21 cellular contexts compared by ENCODE assay signal in the genomic region with DNA sequence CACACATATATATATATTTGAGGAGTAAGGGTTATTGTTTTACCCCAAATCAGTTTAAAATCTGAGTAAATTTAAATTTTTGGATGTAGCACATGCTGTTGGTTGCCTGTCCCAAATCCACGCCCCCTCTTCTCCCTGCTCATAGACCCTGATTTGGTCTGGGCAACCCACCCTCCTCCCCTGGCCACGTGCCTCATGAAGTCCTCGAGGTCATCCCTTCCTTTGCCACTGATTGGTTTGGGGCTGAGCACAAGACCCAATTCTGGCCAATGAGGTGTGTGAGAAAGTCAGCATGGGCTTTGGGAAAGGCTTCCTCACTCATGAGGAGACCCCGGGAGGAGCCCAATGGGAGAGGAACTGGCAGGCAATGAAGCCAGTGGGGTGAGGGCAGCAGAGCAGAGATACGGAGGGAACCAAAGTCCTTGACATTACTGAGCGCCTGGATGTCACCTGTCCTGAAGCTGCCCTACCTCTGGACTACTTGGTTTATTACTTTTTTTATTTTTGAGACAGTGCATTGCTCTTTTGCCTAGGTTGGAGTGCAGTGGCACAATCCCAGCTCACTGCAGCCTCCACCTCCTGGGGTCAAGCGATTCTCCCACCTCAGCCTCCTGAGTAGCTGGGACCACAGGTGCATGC. TPM values are rescaled to one million over a fixed set of nuclear protein-coding genes. Genes with fewer than 3 reads are reported as not detected.
DNase-seq lines count a peak whose midpoint lies in the region; ATAC-seq, FAIRE-seq and TF ChIP-seq lines count a peak whose summit lies in the region.
"Had no signal": no experiment of that assay in that cellular context is flagged by ENCODE, and none has a peak within 500 bp of the region (broad histone marks: within the 10 kb centered on the region; RNA-seq: fewer than 3 reads in every experiment).

No MANE protein-coding gene starts in this region.

- H2BK120ac ChIP-seq in H1 (replicated peaks; ENCODE audit: low read depth, low read length): no peak overlapping the region

- FAIRE-seq in HepG2 (lab: Jason Lieb, UNC) (no peak), H1 (lab: Jason Lieb, UNC) (no peak)
- FAIRE-seq: A549, D721Med had no signal

- POLR2A ChIA-PET in HepG2 (lab: Yijun Ruan, JAX): no interaction called here
- POLR2A ChIA-PET in H1 (lab: Charles Lee; ENCODE audit: partially characterized antibody): no interaction called here

- no peak overlapping the region for H3K14ac ChIP-seq in H1 (ENCODE audit: insufficient read length)

- no peak overlapping the region for H3K56ac ChIP-seq in H1 (replicated peaks; ENCODE audit: insufficient read length, low read depth, low read length)

- peaks cover 8% of the 10 kb centered on the region for H3K79me1 ChIP-seq in H1 (ENCODE audit: low read depth, low read length)

- no peak overlapping the region for H3K18ac ChIP-seq in H1 (ENCODE audit: extremely low read depth, low read length)

- CTCF ChIA-PET in HepG2 (lab: Yijun Ruan, JAX; ENCODE audit: low intra/inter-chr PET ratio, low total read pairs) (no interaction called here), H1 (lab: Charles Lee; ENCODE audit: partially characterized antibody) (interaction anchor here (0.8 to 4.5 kb wide), 2 partner anchors 17 to 91 kb away, joined by 3 to 24 read pairs; no protein-coding TSS in a partner anchor)

- no peak overlapping the region for H2BK20ac ChIP-seq in H1 (ENCODE audit: low read length)

- WGBS in HepG2 (ENCODE audit: low lambda C conversion rate): 93% methylated on average over 7 of the region's 7 CpGs
- WGBS in right lobe of liver (ENCODE audit: insufficient coverage, low coverage, low lambda C conversion rate, missing lambda C conversion rate): 92% methylated on average over 6 of the region's 7 CpGs
- WGBS in H1 (ENCODE audit: extremely low coverage in 1 of 2, insufficient coverage in 1 of 2, insufficient read length in 1 of 2, insufficient replicate concordance in 2 of 2, low coverage in 1 of 2, low lambda C conversion rate in 2 of 2, missing lambda C conversion rate in 1 of 2), 2 experiments: 81% methylated on average over 7 of the region's 7 CpGs; no CpG with 5 or more reads in 1 of the 2 experiments

- H3K9me3 ChIP-seq in HepG2 (ENCODE audit: low read length) (no peaks in the 10 kb centered on the region), right lobe of liver (no peaks in the 10 kb centered on the region), H1 (ENCODE audit: insufficient read depth in 2 of 2, low read depth in 1 of 2, low read length in 1 of 2) (no peaks in the 10 kb centered on the region), vagina (no peaks in the 10 kb centered on the region), left ventricle myocardium inferior (replicated peaks) (no peaks in the 10 kb centered on the region)
- H3K9me3 ChIP-seq: A549; BE2C; BLaER1 treated with 17β-estradiol and CSF1 and Interleukin-3, amounts not matched to agents 10 nM and 100 nM had no signal

- TF ChIP-seq CTCF in HepG2 (CRISPR knock-in tag; IDR thresholded peaks at IDR 0.05) (no peak), right lobe of liver (IDR thresholded peaks at IDR 0.05) (no peak), H1 (IDR thresholded peaks at IDR 0.05; ENCODE audit: control extremely low read depth in 1 of 3, insufficient read depth in 1 of 3, low read depth in 1 of 3, low read length in 3 of 3) (no peak), vagina (IDR thresholded peaks at IDR 0.05) (no peak), left ventricle myocardium inferior (IDR thresholded peaks at IDR 0.05; ENCODE audit: borderline replicate concordance) (no peak)

- ATAC-seq in HepG2 (no peak), right lobe of liver (no peak), HG02588 (IDR thresholded peaks at IDR 0.05; ENCODE audit: unreplicated experiment) (no peak)
- ATAC-seq: A549, HCT116 had no signal

- no peak overlapping the region for H4K8ac ChIP-seq in H1 (ENCODE audit: extremely low read depth, insufficient read depth, low read length)

- H2AFZ ChIP-seq in HepG2 (ENCODE audit: low read length) (no peak overlapping the region), H1 (ENCODE audit: low read length) (no peak overlapping the region)
- H2AFZ ChIP-seq: GM23248 had no signal

- H2BK15ac ChIP-seq in H1 (ENCODE audit: low read length): no peak overlapping the region

- TF ChIP-seq POLR2A in HepG2 (IDR thresholded peaks at IDR 0.05; ENCODE audit: insufficient read depth in 1 of 2, low read depth in 2 of 2, low read length in 2 of 2) (no peak), right lobe of liver (IDR thresholded peaks at IDR 0.05) (no peak), H1 (IDR thresholded peaks at IDR 0.05; ENCODE audit: control extremely low read depth in 1 of 2, low read depth in 2 of 2, low read length in 2 of 2) (no peak), vagina (IDR thresholded peaks at IDR 0.05) (no peak)

- TF ChIP-seq EP300 in HepG2 (IDR thresholded peaks at IDR 0.05; ENCODE audit: low read depth in 2 of 2, low read length in 2 of 2): no peak
- TF ChIP-seq EP300 in HepG2 (CRISPR knock-in tag; IDR thresholded peaks at IDR 0.05; ENCODE audit: borderline replicate concordance): no peak
- TF ChIP-seq EP300 in H1 (IDR thresholded peaks at IDR 0.05; ENCODE audit: borderline replicate concordance in 1 of 2, low read depth in 2 of 2, low read length in 2 of 2): no peak

- H4K5ac ChIP-seq in H1 (ENCODE audit: insufficient read length, low read depth, low read length): no peak overlapping the region

- H4K20me1 ChIP-seq in HepG2 (ENCODE audit: insufficient read depth, low read length) (peaks cover 81% of the 10 kb centered on the region), H1 (replicated peaks in 1 of 2; ENCODE audit: control insufficient read depth in 1 of 2, insufficient read depth in 2 of 2, low read length in 2 of 2) (peaks cover 15 to 16% of the 10 kb centered on the region in 2 experiments)

- no peak overlapping the region for H3K9ac ChIP-seq in HepG2 (ENCODE audit: insufficient read depth, low read depth, low read length)
- no peak overlapping the region for H3K9ac ChIP-seq in H1 (replicated peaks in 1 of 4; ENCODE audit: extremely low read depth in 1 of 4, low read depth in 3 of 4, low read length in 3 of 4)
- H3K9ac ChIP-seq: GM23248 had no signal

- H3K4me2 ChIP-seq in HepG2 (ENCODE audit: low read depth, low read length) (no peak overlapping the region), H1 (ENCODE audit: insufficient read depth in 1 of 2, low read depth in 2 of 2, low read length in 2 of 2) (no peak overlapping the region)
- H3K4me2 ChIP-seq: A549 had no signal

- H3K23me2 ChIP-seq in H1 (ENCODE audit: low read depth, low read length): no peaks in the 10 kb centered on the region

- TF ChIP-seq RAD21 in HepG2 (CRISPR knock-in tag; IDR thresholded peaks at IDR 0.05) (no peak), H1 (IDR thresholded peaks at IDR 0.05 in 1 of 2, conservative IDR thresholded peaks at IDR 0.05 in 1 of 2; ENCODE audit: low read depth in 2 of 2, low read length in 2 of 2) (no peak)

- H2BK5ac ChIP-seq in H1 (ENCODE audit: low read depth, low read length): no peak overlapping the region

- H3K27me3 ChIP-seq in HepG2 (ENCODE audit: control insufficient read depth in 1 of 2, insufficient read depth in 2 of 2, low read length in 2 of 2) (no peaks in the 10 kb centered on the region), right lobe of liver (no peaks in the 10 kb centered on the region), H1 (replicated peaks in 1 of 4; ENCODE audit: control insufficient read depth in 3 of 4, extremely low read depth in 1 of 4, insufficient read depth in 3 of 4, low read length in 3 of 4) (no peaks in the 10 kb centered on the region), vagina (no peaks in the 10 kb centered on the region), left ventricle myocardium inferior (ENCODE audit: low read depth) (no peaks in the 10 kb centered on the region)
- H3K27me3 ChIP-seq: BE2C; BLaER1 treated with 17β-estradiol and CSF1 and Interleukin-3, amounts not matched to agents 10 nM and 100 nM had no signal

- no peak overlapping the region for H3K4ac ChIP-seq in H1 (replicated peaks; ENCODE audit: insufficient read length, low read depth, low read length)

- H3K27ac ChIP-seq in HepG2 (ENCODE audit: extremely low read length, insufficient read depth, low read length) (no peak overlapping the region), right lobe of liver (no peak overlapping the region), H1 (ENCODE audit: low read depth, low read length) (no peak overlapping the region), vagina (peak overlapping the region; percentile 94), left ventricle myocardium inferior (replicated peaks) (no peak overlapping the region)
- H3K27ac ChIP-seq: BLaER1 treated with 17β-estradiol and CSF1 and Interleukin-3, amounts not matched to agents 10 nM and 100 nM; GM23248 had no signal

- H3K23ac ChIP-seq in H1 (ENCODE audit: insufficient read length): no peak overlapping the region

- no TSS peak for BruUV-seq in HepG2 (replicated peaks; lab: Mats Ljungman, UMichigan)

- intact Hi-C loops in HepG2 (cut with micrococcal nuclease; ENCODE audit: unreplicated experiment): no loop called here
- intact Hi-C loops in right lobe of liver (cut with DNase I): no loop called here
- intact Hi-C loops in vagina (cut with DNase I): no loop called here
- intact Hi-C loops in left ventricle myocardium inferior (cut with micrococcal nuclease): no loop called here

- in situ Hi-C loops in HepG2 (cut with HindIII; ENCODE audit: extremely low pct_ligation_motif_present, low pct_unique_long_range_greater_than_20kb): no loop called here

- DNase-seq in HepG2 (ENCODE audit: low spot score) (no peak), right lobe of liver (no peak), H1 (ENCODE audit: low read depth in 1 of 2, low spot score in 2 of 2) (no peak), vagina (ENCODE audit: extremely low spot score in 2 of 2) (no peak), left ventricle myocardium inferior (no peak)
- DNase-seq: 8988T; ACHN; AML-193; BE2C; CD4-positive, alpha-beta T cell; CD8-positive, alpha-beta memory T cell; DMS 273 treated with DMSO at 0.1 percent for 48 hours; DMS79; GF-D8; GM23248; H9 had no signal

- H2BK12ac ChIP-seq in H1 (ENCODE audit: low read depth, low read length): no peak overlapping the region

- peaks cover 48% of the 10 kb centered on the region for H3K4me1 ChIP-seq in HepG2 (ENCODE audit: insufficient read depth, low read length)
- H3K4me1 ChIP-seq in right lobe of liver: peaks cover 0 to 25% (median 12%) of the 10 kb centered on the region in 4 donors
- H3K4me1 ChIP-seq in H1 (replicated peaks in 1 of 4; ENCODE audit: control insufficient read depth in 3 of 4, insufficient read depth in 4 of 4, low read length in 3 of 4): peaks cover 0 to 18% (median 4%) of the 10 kb centered on the region in 4 experiments; a peak in 6 of 7 replicates
- peaks cover 43% of the 10 kb centered on the region for H3K4me1 ChIP-seq in vagina
- H3K4me1 ChIP-seq in left ventricle myocardium inferior: peaks cover 37% of the 10 kb centered on the region
- H3K4me1 ChIP-seq: BE2C had no signal

- no peak overlapping the region for H2AK5ac ChIP-seq in H1 (ENCODE audit: low read depth, low read length)

- H3K4me3 ChIP-seq in HepG2 (replicated peaks in 1 of 3; ENCODE audit: insufficient read depth in 1 of 3, low read depth in 2 of 3, low read length in 3 of 3) (no peak overlapping the region), right lobe of liver (no peak overlapping the region), H1 (ENCODE audit: extremely low read depth in 1 of 4, insufficient read depth in 2 of 4, low read depth in 3 of 4, low read length in 4 of 4) (no peak overlapping the region), vagina (no peak overlapping the region), left ventricle myocardium inferior (no peak overlapping the region)
- H3K4me3 ChIP-seq: A549; BLaER1 treated with 17β-estradiol and CSF1 and Interleukin-3, amounts not matched to agents 10 nM and 100 nM; GM23248 had no signal

- H3K36me3 ChIP-seq in HepG2 (replicated peaks in 1 of 2; ENCODE audit: control insufficient read depth in 1 of 2, insufficient read depth in 2 of 2, low read length in 2 of 2) (peaks cover 7 to 31% of the 10 kb centered on the region in 2 experiments; a peak in 4 of 5 replicates), right lobe of liver (no peaks in the 10 kb centered on the region), H1 (ENCODE audit: control insufficient read depth in 2 of 4, insufficient read depth in 4 of 4, low read length in 3 of 4) (no peaks in the 10 kb centered on the region), vagina (no peaks in the 10 kb centered on the region), left ventricle myocardium inferior (no peaks in the 10 kb centered on the region)
- H3K36me3 ChIP-seq: BE2C had no signal

- no peak overlapping the region for H4K91ac ChIP-seq in H1 (replicated peaks; ENCODE audit: insufficient read length, low read length)

- H3K79me2 ChIP-seq in HepG2 (ENCODE audit: insufficient read depth, low read length) (peaks cover 93% of the 10 kb centered on the region), H1 (ENCODE audit: control insufficient read depth in 1 of 2, insufficient read depth in 2 of 2, low read length in 2 of 2) (peaks cover 0 to 70% of the 10 kb centered on the region in 2 experiments; a peak in 3 of 4 replicates)

RNA-seq across cellular contexts. Expression of a gene that starts 31.3 kb away (rescaled TPM):
- total RNA-seq in HepG2 (2016; rRNA removed; fragmentation: Illumina TruSeq; extraction: Trizol) (8.4 and 10.1 TPM in 2 replicates), right lobe of liver (10 to 100 TPM in 1 of 6 experiments, 1 to 10 TPM in 5; 5.6 to 12.5 (median 7.0) TPM), vagina (19.4 TPM), left ventricle myocardium inferior (48.4 TPM)
- 4.0 and 7.1 TPM in 2 replicates for total RNA-seq in HepG2 (2016; cell fraction: cytosol; rRNA removed; fragmentation: Illumina TruSeq; extraction: Trizol; ENCODE audit: low read depth)
- 10.7 and 12.8 TPM in 2 replicates for total RNA-seq in HepG2 (2016; cell fraction: insoluble cytoplasmic fraction; rRNA removed; fragmentation: Illumina TruSeq; extraction: Trizol)
- 13.0 and 14.9 TPM in 2 replicates for total RNA-seq in HepG2 (2016; cell fraction: membrane; rRNA removed; fragmentation: Illumina TruSeq; extraction: Trizol)
- 7.1 and 10.0 TPM in 2 replicates for total RNA-seq in HepG2 (2016; cell fraction: nucleus; rRNA removed; fragmentation: Illumina TruSeq; extraction: Trizol)
- polyA plus RNA-seq in HepG2 (2011; rRNA removed) (19.2 and 23.3 TPM in 2 replicates), H1 (2011; rRNA removed) (1.0 and 17.5 TPM in 2 replicates)
- polyA plus RNA-seq in HepG2 (2011; cell fraction: cytosol; rRNA removed): 14.2 and 15.0 TPM in 2 replicates
- polyA plus RNA-seq in HepG2 (2011; cell fraction: nucleus; rRNA removed): 29.1 and 30.4 TPM in 2 replicates
- polyA plus RNA-seq in HepG2 (2012): 25.2 and 25.3 TPM in 2 replicates
- polyA plus RNA-seq in HepG2 (2016; cell fraction: cytosol; fragmentation: Illumina TruSeq; extraction: Trizol; ENCODE audit: low read depth): 1.7 and 2.0 TPM in 2 replicates
- 4.3 and 5.8 TPM in 2 replicates for polyA plus RNA-seq in HepG2 (2016; cell fraction: insoluble cytoplasmic fraction; fragmentation: Illumina TruSeq; extraction: Trizol; ENCODE audit: low read depth)
- polyA plus RNA-seq in HepG2 (2016; cell fraction: membrane; fragmentation: Illumina TruSeq; extraction: Trizol; ENCODE audit: low read depth): 3.8 and 6.3 TPM in 2 replicates
- 8.1 and 9.9 TPM in 2 replicates for polyA plus RNA-seq in HepG2 (2016; cell fraction: nucleus; fragmentation: Illumina TruSeq; extraction: Trizol; ENCODE audit: insufficient read depth, low read depth)
- 23.1 and 157 TPM in 2 replicates for polyA minus RNA-seq in HepG2 (2011; rRNA and poly(A)+ RNA removed; ENCODE audit: low replicate concordance)
- 37.5 and 50.2 TPM in 2 replicates for polyA minus RNA-seq in HepG2 (2011; cell fraction: cytosol; rRNA and poly(A)+ RNA removed)
- 18.6 and 22.3 TPM in 2 replicates for polyA minus RNA-seq in HepG2 (2011; cell fraction: nucleus; rRNA and poly(A)+ RNA removed)
- 9.8 and 11.0 TPM in 2 replicates for total RNA-seq in H1 (2021; fragmentation: NEBNext Ultra II Directional; extraction: Animal tissue kit (Norgen Biotek cat#: 25700))
- polyA plus RNA-seq in H1 (2011; cell fraction: cytosol; rRNA removed): 0.96 TPM
- polyA plus RNA-seq in H1 (2011; cell fraction: nucleus; rRNA removed): 1.7 TPM
- polyA plus RNA-seq in H1 (2012, experiment 1 of 2): 1.3 to 13.1 TPM (median 7.2 TPM) in 4 replicates
- polyA plus RNA-seq in H1 (2012, experiment 2 of 2): 28.8 TPM
- polyA plus RNA-seq in H1 (2013, experiment 1 of 2): 1.3 TPM
- 4.2 TPM for polyA plus RNA-seq in H1 (2013, experiment 2 of 2)
- 1.0 and 2.2 TPM in 2 replicates for polyA minus RNA-seq in H1 (2011; rRNA and poly(A)+ RNA removed)
- 5.6 TPM for polyA minus RNA-seq in H1 (2011; cell fraction: cytosol; rRNA and poly(A)+ RNA removed)
- 3.2 TPM for polyA minus RNA-seq in H1 (2011; cell fraction: nucleus; rRNA and poly(A)+ RNA removed)
